Comparison of ENCODE assay signal across 1 cellular context in genomic region chr1:45607407-45608074, GRCh38.
TF ChIP-seq lines count a peak whose summit lies in the region.

No MANE protein-coding gene starts in this region.

TF ChIP-seq in HepG2, 621 proteins besides CTCF, POLR2A, EP300 and RAD21:
- no peak for TF ChIP-seq AKAP8 (CRISPR knock-in tag; IDR thresholded peaks at IDR 0.05)
- no peak for TF ChIP-seq ZFX (CRISPR knock-in tag; IDR thresholded peaks at IDR 0.05; ENCODE audit: low read depth)
- TF ChIP-seq ERF (CRISPR knock-in tag; IDR thresholded peaks at IDR 0.05): no peak
- TF ChIP-seq ZNF382 (CRISPR knock-in tag; IDR thresholded peaks at IDR 0.05; ENCODE audit: borderline replicate concordance): no peak
- no peak for TF ChIP-seq ZNF101 (CRISPR knock-in tag; IDR thresholded peaks at IDR 0.05; ENCODE audit: borderline replicate concordance, low read depth)
- no peak for TF ChIP-seq ZFP90 (CRISPR knock-in tag; IDR thresholded peaks at IDR 0.05; ENCODE audit: borderline replicate concordance)
- no peak for TF ChIP-seq POGK (CRISPR knock-in tag; conservative IDR thresholded peaks at IDR 0.05)
